ENCODE assay signal across 1 cellular context in the genomic region with DNA sequence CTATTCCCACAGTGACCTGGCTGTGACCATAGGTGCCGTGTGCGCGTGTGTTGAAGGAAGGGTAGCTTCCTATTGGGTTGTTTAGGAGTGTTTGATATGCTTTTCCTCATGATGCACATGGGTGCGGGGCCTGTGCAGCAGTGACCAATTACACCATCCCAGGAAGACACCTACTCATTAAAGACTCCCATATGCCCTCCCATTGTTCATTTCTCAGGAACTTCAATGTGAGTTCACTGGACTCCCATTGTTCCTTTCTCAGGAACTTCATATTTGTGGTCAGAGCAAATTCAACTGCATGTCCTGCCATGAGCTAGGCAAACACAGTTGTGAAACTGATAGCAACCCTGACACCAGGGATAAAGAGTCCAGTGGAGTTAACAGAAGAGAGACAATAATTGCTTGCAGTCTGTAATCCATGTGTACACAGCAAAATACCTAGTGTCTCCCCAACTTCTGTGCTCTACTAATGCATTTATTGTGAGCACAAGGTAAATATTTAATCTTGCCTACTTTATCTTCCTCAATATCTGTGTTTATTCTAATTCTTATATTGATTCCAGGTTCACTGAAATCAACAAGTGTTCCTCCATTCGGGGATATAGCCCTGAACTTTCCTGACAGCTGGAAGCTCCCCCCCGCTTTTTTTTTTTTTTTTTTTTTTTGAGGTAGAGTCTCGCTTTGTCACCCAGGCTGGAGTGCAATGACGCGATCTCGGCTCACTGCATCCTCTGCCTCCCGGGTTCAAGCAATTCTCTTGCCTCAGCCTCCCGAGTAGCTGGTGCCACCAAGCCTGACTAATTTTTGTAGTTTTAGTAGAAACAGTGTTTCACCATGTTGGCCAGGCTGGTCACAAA.
A peak's percentile ranks its signal among the peaks of the same experiment; 100 is the strongest.
TF ChIP-seq lines count a peak whose summit lies in the region.

No MANE protein-coding gene starts in this region.

TF ChIP-seq in HepG2, 621 proteins besides CTCF, POLR2A, EP300 and RAD21 (continued from another document and continues in another):
- peak; percentile 89 for TF ChIP-seq ZNF280D (CRISPR knock-in tag; IDR thresholded peaks at IDR 0.05)
- TF ChIP-seq SCMH1 (CRISPR knock-in tag; IDR thresholded peaks at IDR 0.05; ENCODE audit: borderline replicate concordance) = no peak
- no peak for TF ChIP-seq ZUFSP (CRISPR knock-in tag; IDR thresholded peaks at IDR 0.05; ENCODE audit: borderline replicate concordance)
- TF ChIP-seq GTF2F1 (IDR thresholded peaks at IDR 0.05; ENCODE audit: low read length) = no peak
- TF ChIP-seq ZNF780A (CRISPR knock-in tag; IDR thresholded peaks at IDR 0.05) = no peak
- TF ChIP-seq KLF9 (CRISPR knock-in tag; IDR thresholded peaks at IDR 0.05; ENCODE audit: low read depth) = no peak
- no peak for TF ChIP-seq ZC3H4 (CRISPR knock-in tag; IDR thresholded peaks at IDR 0.05; ENCODE audit: borderline replicate concordance)
- TF ChIP-seq SIN3B (IDR thresholded peaks at IDR 0.05; ENCODE audit: low read length) = no peak
- TF ChIP-seq ZNF234 (CRISPR knock-in tag; conservative IDR thresholded peaks at IDR 0.05) = no peak
- no peak for TF ChIP-seq ZSCAN12 (CRISPR knock-in tag; IDR thresholded peaks at IDR 0.05)
- TF ChIP-seq ETV5 (CRISPR knock-in tag; IDR thresholded peaks at IDR 0.05; ENCODE audit: borderline replicate concordance) = peak; percentile 85; the same call in 1 of the 2 replicates
- TF ChIP-seq HIVEP1 (CRISPR knock-in tag; IDR thresholded peaks at IDR 0.05) = no peak
- TF ChIP-seq BCL6 (CRISPR knock-in tag; IDR thresholded peaks at IDR 0.05) = peak; percentile 96
- TF ChIP-seq SRSF9 (IDR thresholded peaks at IDR 0.05; ENCODE audit: borderline replicate concordance, insufficient read depth, low read depth, low read length, poor library complexity, severe bottlenecking) = no peak
- peak; percentile 91 for TF ChIP-seq GFI1 (CRISPR knock-in tag; IDR thresholded peaks at IDR 0.05; ENCODE audit: borderline replicate concordance)
- no peak for TF ChIP-seq CEBPZ (IDR thresholded peaks at IDR 0.05; ENCODE audit: low read length)
- no peak for TF ChIP-seq U2AF1 (optimal IDR thresholded peaks at IDR 0.05; ENCODE audit: low read depth, low read length)
- TF ChIP-seq ZNF251 (CRISPR knock-in tag; IDR thresholded peaks at IDR 0.05) = no peak
- no peak for TF ChIP-seq ZFP91 (CRISPR knock-in tag; IDR thresholded peaks at IDR 0.05; ENCODE audit: borderline replicate concordance)
- TF ChIP-seq KLF6 (CRISPR knock-in tag; IDR thresholded peaks at IDR 0.05) = 0 out of 2 replicates have a peak, but pooled peaks have one; percentile 71
- TF ChIP-seq ZNF768 (CRISPR knock-in tag; IDR thresholded peaks at IDR 0.05) = no peak
- no peak for TF ChIP-seq CBX2 (IDR thresholded peaks at IDR 0.05; ENCODE audit: low read depth, low read length)
- no peak for TF ChIP-seq CBX2 (CRISPR knock-in tag; IDR thresholded peaks at IDR 0.05; ENCODE audit: low read depth)
- no peak for TF ChIP-seq NFAT5 (CRISPR knock-in tag; IDR thresholded peaks at IDR 0.05)
- TF ChIP-seq, protein P1, sequence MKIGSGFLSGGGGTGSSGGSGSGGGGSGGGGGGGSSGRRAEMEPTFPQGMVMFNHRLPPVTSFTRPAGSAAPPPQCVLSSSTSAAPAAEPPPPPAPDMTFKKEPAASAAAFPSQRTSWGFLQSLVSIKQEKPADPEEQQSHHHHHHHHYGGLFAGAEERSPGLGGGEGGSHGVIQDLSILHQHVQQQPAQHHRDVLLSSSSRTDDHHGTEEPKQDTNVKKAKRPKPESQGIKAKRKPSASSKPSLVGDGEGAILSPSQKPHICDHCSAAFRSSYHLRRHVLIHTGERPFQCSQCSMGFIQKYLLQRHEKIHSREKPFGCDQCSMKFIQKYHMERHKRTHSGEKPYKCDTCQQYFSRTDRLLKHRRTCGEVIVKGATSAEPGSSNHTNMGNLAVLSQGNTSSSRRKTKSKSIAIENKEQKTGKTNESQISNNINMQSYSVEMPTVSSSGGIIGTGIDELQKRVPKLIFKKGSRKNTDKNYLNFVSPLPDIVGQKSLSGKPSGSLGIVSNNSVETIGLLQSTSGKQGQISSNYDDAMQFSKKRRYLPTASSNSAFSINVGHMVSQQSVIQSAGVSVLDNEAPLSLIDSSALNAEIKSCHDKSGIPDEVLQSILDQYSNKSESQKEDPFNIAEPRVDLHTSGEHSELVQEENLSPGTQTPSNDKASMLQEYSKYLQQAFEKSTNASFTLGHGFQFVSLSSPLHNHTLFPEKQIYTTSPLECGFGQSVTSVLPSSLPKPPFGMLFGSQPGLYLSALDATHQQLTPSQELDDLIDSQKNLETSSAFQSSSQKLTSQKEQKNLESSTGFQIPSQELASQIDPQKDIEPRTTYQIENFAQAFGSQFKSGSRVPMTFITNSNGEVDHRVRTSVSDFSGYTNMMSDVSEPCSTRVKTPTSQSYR (CRISPR knock-in tag; IDR thresholded peaks at IDR 0.05; ENCODE audit: borderline replicate concordance) = peak; percentile 79; the same call in 1 of the 2 replicates
- no peak for TF ChIP-seq POLR2AphosphoS2 (IDR thresholded peaks at IDR 0.05; ENCODE audit: low read depth, low read length)
- peak; percentile 59 for TF ChIP-seq ZNF317 (CRISPR knock-in tag; IDR thresholded peaks at IDR 0.05)
- TF ChIP-seq RARA (CRISPR knock-in tag; IDR thresholded peaks at IDR 0.05) = peak; percentile 92
- no peak for TF ChIP-seq ZNF30 (CRISPR knock-in tag; IDR thresholded peaks at IDR 0.05)
- TF ChIP-seq RORA (CRISPR knock-in tag; IDR thresholded peaks at IDR 0.05) = no peak
- TF ChIP-seq ZNF850 (CRISPR knock-in tag; conservative IDR thresholded peaks at IDR 0.05) = no peak
- no peak for TF ChIP-seq ZFP62 (CRISPR knock-in tag; IDR thresholded peaks at IDR 0.05)
- TF ChIP-seq ZNF703 (CRISPR knock-in tag; IDR thresholded peaks at IDR 0.05; ENCODE audit: borderline replicate concordance) = peak; percentile 97
- TF ChIP-seq MAFK (conservative IDR thresholded peaks at IDR 0.05 in 1 of 2, IDR thresholded peaks at IDR 0.05 in 1 of 2; ENCODE audit: low read length in 2 of 2) = no peak
- no peak for TF ChIP-seq FOXM1 (CRISPR knock-in tag; IDR thresholded peaks at IDR 0.05)
- peak; percentile 96 for TF ChIP-seq SKI (IDR thresholded peaks at IDR 0.05; ENCODE audit: partially characterized antibody)
- TF ChIP-seq EHMT2 (IDR thresholded peaks at IDR 0.05; ENCODE audit: borderline replicate concordance, low read depth, low read length) = no peak
- no peak for TF ChIP-seq ZNF788 (CRISPR knock-in tag; IDR thresholded peaks at IDR 0.05; ENCODE audit: borderline replicate concordance)
- peak; percentile 70; the same call in 1 of the 2 replicates for TF ChIP-seq SMARCC2 (IDR thresholded peaks at IDR 0.05)
- peak; percentile 78 for TF ChIP-seq PHF5A (CRISPR knock-in tag; IDR thresholded peaks at IDR 0.05; ENCODE audit: low read depth, unreplicated experiment)
- TF ChIP-seq RXRA (CRISPR knock-in tag; IDR thresholded peaks at IDR 0.05) = peak; percentile 76; the same call in 1 of the 2 replicates
- TF ChIP-seq ZNF678 (CRISPR knock-in tag; IDR thresholded peaks at IDR 0.05) = 0 out of 2 replicates have a peak, but pooled peaks have one; percentile 35
